ENCODE assay signal across 10 cellular contexts in the genomic region with DNA sequence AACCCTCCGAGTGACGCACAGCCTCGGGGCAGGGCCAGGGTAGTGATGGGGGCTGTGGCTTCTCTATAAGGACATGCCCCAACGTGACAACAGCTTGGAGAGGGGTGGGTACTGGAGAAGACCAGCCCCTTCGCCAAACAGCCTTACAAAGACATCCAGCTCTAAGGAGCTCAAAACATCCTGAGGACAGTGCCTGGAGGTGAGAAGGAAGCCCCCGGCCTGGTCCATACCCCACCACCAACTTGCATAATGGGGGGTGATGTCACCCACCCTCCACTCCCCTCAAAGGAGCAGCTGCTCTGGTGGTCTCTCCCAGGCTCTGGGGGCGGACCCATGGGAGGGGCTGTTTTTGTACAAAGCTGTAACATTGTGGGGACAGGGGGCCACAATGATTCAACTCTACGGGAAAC. TPM values are rescaled to one million over a fixed set of nuclear protein-coding genes. Genes with fewer than 3 reads are reported as not detected.
A peak's percentile ranks its signal among the peaks of the same experiment; 100 is the strongest.
DNase-seq lines count a peak whose midpoint lies in the region; ATAC-seq and FAIRE-seq lines count a peak whose summit lies in the region.
"Had no signal": no experiment of that assay in that cellular context is flagged by ENCODE, and none has a peak within 500 bp of the region (broad histone marks: within the 10 kb centered on the region; RNA-seq: fewer than 3 reads in every experiment).

No MANE protein-coding gene starts in this region.

- WGBS in small intestine, 3 donors = 79 to 85% (median 82%) methylated on average over 8 of the region's 8 CpGs

- H3K9me3 ChIP-seq in CD4-positive, alpha-beta memory T cell (ENCODE audit: control insufficient read depth in 1 of 2, low read length in 2 of 2) = no peaks in the 10 kb centered on the region
- H3K9me3 ChIP-seq in small intestine (ENCODE audit: control insufficient read depth, low read depth) = no peaks in the 10 kb centered on the region

- H3K9me3 Mint-ChIP-seq in CD4-positive, alpha-beta memory T cell = peaks cover 0 to 3% (median under 1%) of the 10 kb centered on the region in 8 donors
- H3K9me3 Mint-ChIP-seq in activated naive CD4-positive, alpha-beta T cell treated with anti-CD3 and anti-CD28 coated beads for 36 hours = no peaks in the 10 kb centered on the region

- ATAC-seq in HG03460 (IDR thresholded peaks at IDR 0.05; ENCODE audit: unreplicated experiment) = no peak
- no peak for ATAC-seq in HG03378 (IDR thresholded peaks at IDR 0.05; ENCODE audit: unreplicated experiment)

- H3K4me3 ChIP-seq in CD4-positive, alpha-beta memory T cell (ENCODE audit: low read length in 2 of 2) = peak overlapping the region in 1 of 2 donors; percentile 49
- no peak overlapping the region for H3K4me3 ChIP-seq in small intestine (ENCODE audit: low read depth in 1 of 2, low read length in 2 of 2)

- intact Hi-C loops in CD4-positive, alpha-beta memory T cell (cut with micrococcal nuclease) = loop anchor here (1.0 kb wide), 2 partner anchors 12 to 22 kb away; no protein-coding TSS in a partner anchor
- intact Hi-C loops in activated naive CD4-positive, alpha-beta T cell treated with anti-CD3 and anti-CD28 coated beads for 36 hours (cut with micrococcal nuclease) = loop anchor here (1.0 kb wide), 3 partner anchors 12 to 203 kb away; no protein-coding TSS in a partner anchor

- CTCF ChIA-PET in CD4-positive, alpha-beta memory T cell (lab: Charles Lee; ENCODE audit: partially characterized antibody) = interaction anchor here (0.8 to 21.7 kb wide), 5 partner anchors 12 to 595 kb away, joined by 3 to 623 read pairs (median 47); no protein-coding TSS in a partner anchor
- CTCF ChIA-PET in activated naive CD4-positive, alpha-beta T cell treated with anti-CD3 and anti-CD28 coated beads for 36 hours (lab: Charles Lee) = interaction anchor here (1.2 to 21.5 kb wide), 5 partner anchors 12 to 149 kb away, joined by 9 to 382 read pairs (median 37); no protein-coding TSS in a partner anchor

- peak overlapping the region; percentile 99 for H3K27ac ChIP-seq in CD4-positive, alpha-beta memory T cell (ENCODE audit: low read depth, low read length)
- peak overlapping the region in 1 of 2 donors; percentile 48 for H3K27ac ChIP-seq in small intestine (ENCODE audit: low read depth in 1 of 2, low read length in 1 of 2)

- H3K36me3 Mint-ChIP-seq in CD4-positive, alpha-beta memory T cell = peaks cover 40 to 42% of the 10 kb centered on the region in 2 donors
- peaks cover 40% of the 10 kb centered on the region for H3K36me3 Mint-ChIP-seq in activated naive CD4-positive, alpha-beta T cell treated with anti-CD3 and anti-CD28 coated beads for 36 hours (ENCODE audit: low read depth)

- peaks cover 6 to 33% (median 7%) of the 10 kb centered on the region in 4 donors for H3K4me1 Mint-ChIP-seq in CD4-positive, alpha-beta memory T cell
- H3K4me1 Mint-ChIP-seq in activated naive CD4-positive, alpha-beta T cell treated with anti-CD3 and anti-CD28 coated beads for 36 hours (ENCODE audit: low read depth) = peaks cover 8% of the 10 kb centered on the region

- no peaks in the 10 kb centered on the region for H3K27me3 ChIP-seq in CD4-positive, alpha-beta memory T cell (ENCODE audit: insufficient read depth, low read length)
- no peaks in the 10 kb centered on the region for H3K27me3 ChIP-seq in small intestine (ENCODE audit: control insufficient read depth in 2 of 2, insufficient read depth in 2 of 2, low read length in 2 of 2)

- H3K4me1 ChIP-seq in CD4-positive, alpha-beta memory T cell (ENCODE audit: insufficient read depth, low read length) = peaks cover 17% of the 10 kb centered on the region
- peaks cover 0 to 4% of the 10 kb centered on the region in 2 donors for H3K4me1 ChIP-seq in small intestine (ENCODE audit: control insufficient read depth in 2 of 2, insufficient read depth in 1 of 2, low read depth in 1 of 2, low read length in 1 of 2)

- no peak for FAIRE-seq in small intestine (lab: Jason Lieb, UNC)

- no peaks in the 10 kb centered on the region for H3K27me3 Mint-ChIP-seq in CD4-positive, alpha-beta memory T cell
- no peaks in the 10 kb centered on the region for H3K27me3 Mint-ChIP-seq in activated naive CD4-positive, alpha-beta T cell treated with anti-CD3 and anti-CD28 coated beads for 36 hours (ENCODE audit: low read depth)

- H3K36me3 ChIP-seq in CD4-positive, alpha-beta memory T cell (ENCODE audit: insufficient read depth, low read length) = peaks cover 5% of the 10 kb centered on the region
- H3K36me3 ChIP-seq in small intestine (ENCODE audit: control insufficient read depth in 2 of 2, insufficient read depth in 2 of 2, low read length in 2 of 2) = no peaks in the 10 kb centered on the region

- H3K4me3 Mint-ChIP-seq in CD4-positive, alpha-beta memory T cell = peak overlapping the region; percentile 82 to 91 (median 85)
- peak overlapping the region; percentile 73 for H3K4me3 Mint-ChIP-seq in activated naive CD4-positive, alpha-beta T cell treated with anti-CD3 and anti-CD28 coated beads for 36 hours

- POLR2A ChIA-PET in CD4-positive, alpha-beta memory T cell (lab: Charles Lee; ENCODE audit: partially characterized antibody) = interaction anchor here (0.6 to 30.6 kb wide), 17 partner anchors 22 to 595 kb away, joined by 3 to 6843 read pairs (median 4); partner anchors contain the start of genes CASP2, EPHB6 and GSTK1

- DNase-seq in CD4-positive, alpha-beta memory T cell = peak; percentile 75 to 94 (median 88)
- peak; percentile 84 for DNase-seq in activated CD4-positive, alpha-beta T cell treated with anti-CD3 and anti-CD28 coated beads for 48 hours
- peak; percentile 88 for DNase-seq in activated naive CD4-positive, alpha-beta T cell treated with anti-CD3 and anti-CD28 coated beads for 36 hours
- DNase-seq in small intestine = peak; percentile 42
- DNase-seq in SW 1271 (lab: John Stamatoyannopoulos, UW) = no peak
- DNase-seq in COLO668 (lab: John Stamatoyannopoulos, UW; ENCODE audit: unreplicated experiment) = no peak
- DNase-seq: NCI-H2171, SHP77 had no signal

- peak overlapping the region; percentile 98 to 100 (median 100) for H3K27ac Mint-ChIP-seq in CD4-positive, alpha-beta memory T cell
- H3K27ac Mint-ChIP-seq in activated naive CD4-positive, alpha-beta T cell treated with anti-CD3 and anti-CD28 coated beads for 36 hours = peak overlapping the region; percentile 99

RNA-seq across cellular contexts. Expression of gene PRSS2, which starts 15.1 kb away (rescaled TPM):
- total RNA-seq in CD4-positive, alpha-beta memory T cell = not detected
- not detected for polyA plus RNA-seq in CD4-positive, alpha-beta memory T cell
- under 1 TPM in 1 of 2 experiments, not detected in 1; 0.50 TPM for total RNA-seq in activated naive CD4-positive, alpha-beta T cell treated with anti-CD3 and anti-CD28 coated beads for 36 hours
- 100 to 1,000 TPM in 2 of 3 donors, 10 to 100 TPM in 1; 91.5 to 814 (median 154) TPM for polyA plus RNA-seq in small intestine

RNA-seq across cellular contexts. Expression of gene PRSS1, which starts 36.6 kb away (rescaled TPM):
- under 1 TPM in 1 of 2 experiments, not detected in 1; 0.44 TPM for total RNA-seq in CD4-positive, alpha-beta memory T cell
- not detected for polyA plus RNA-seq in CD4-positive, alpha-beta memory T cell
- not detected for total RNA-seq in activated naive CD4-positive, alpha-beta T cell treated with anti-CD3 and anti-CD28 coated beads for 36 hours
- polyA plus RNA-seq in small intestine = 10 to 100 TPM; 12.6 to 28.2 (median 17.3) TPM

Comparison
In these comparisons a context has a peak if more than half of its experiments do, and no peak if none do; other contexts are left out.
1. DNase-seq: peak in CD4-positive, alpha-beta memory T cell (5 of 5), activated CD4-positive, alpha-beta T cell treated with anti-CD3 and anti-CD28 coated beads for 48 hours (single experiment), activated naive CD4-positive, alpha-beta T cell treated with anti-CD3 and anti-CD28 coated beads for 36 hours (single experiment) and small intestine (single experiment); none in SW 1271 (0 of 2) and COLO668 (single experiment).